18 cellular contexts compared by ENCODE assay signal in genomic region chr12:5524116-5524768, GRCh38.
"Had no signal": no experiment of that assay in that cellular context is flagged by ENCODE, and none has a peak within 500 bp of the region (broad histone marks: within the 10 kb centered on the region; RNA-seq: fewer than 3 reads in every experiment).

No MANE protein-coding gene starts in this region.

- FAIRE-seq: endothelial cell of umbilical vein, frontal cortex, islet of Langerhans had no signal

- H3K9me3 ChIP-seq: heart left ventricle, prostate gland, right lobe of liver, testis, tibial nerve, upper lobe of right lung had no signal

- ATAC-seq: left lobe of liver, natural killer cell had no signal

- H3K4me3 ChIP-seq: heart left ventricle, neural progenitor cell, prostate gland, right lobe of liver, testis, tibial nerve, upper lobe of right lung had no signal

- DNase-seq: erythroblast; heart left ventricle; hypothalamus; natural killer cell; occipital lobe; right lobe of liver; stimulated activated CD4-positive, alpha-beta T cell treated with anti-CD3 and anti-CD28 coated beads, Interleukin-4, amount 100 ng/mL, for 1 hour; stimulated activated CD8-positive, alpha-beta memory T cell treated with anti-CD3 and anti-CD28 coated beads, Interleukin-4, amount 100 ng/mL, for 48 hours; testis; upper lobe of right lung had no signal

- H3K4me1 ChIP-seq: heart left ventricle, neural progenitor cell, parathyroid adenoma, prostate gland, right lobe of liver, testis, tibial nerve, upper lobe of right lung had no signal

- H3K27me3 ChIP-seq: heart left ventricle, neural progenitor cell, right lobe of liver, testis, tibial nerve, upper lobe of right lung had no signal

- H3K36me3 ChIP-seq: heart left ventricle, neural progenitor cell, prostate gland, right lobe of liver, tibial nerve, upper lobe of right lung had no signal

- H3K27ac ChIP-seq: heart left ventricle, neural progenitor cell, parathyroid adenoma, prostate gland, right lobe of liver, testis, tibial nerve, upper lobe of right lung had no signal

- H3K9ac ChIP-seq: neural progenitor cell, parathyroid adenoma had no signal
